In the genomic region with DNA sequence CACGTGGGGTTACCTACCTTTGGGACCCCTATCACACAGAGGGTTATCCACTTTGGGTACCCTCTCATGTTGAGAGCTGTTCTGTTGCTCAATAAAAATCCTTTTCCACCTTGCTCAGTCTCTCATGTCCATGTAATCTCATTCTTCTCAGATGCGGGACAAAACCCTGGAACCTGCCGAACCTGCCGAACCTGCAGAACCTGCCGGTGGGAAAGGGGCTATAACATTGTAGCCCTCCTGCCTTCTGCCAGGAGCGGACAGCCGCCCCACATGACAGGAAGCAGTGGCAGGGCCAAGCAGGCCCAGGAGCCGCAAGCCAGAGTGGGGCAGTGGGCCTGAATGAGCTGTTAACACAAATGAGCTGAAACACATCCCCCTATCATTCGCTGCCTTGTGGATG, we compare ENCODE assay signal across 27 cellular contexts.
"Had no signal": no experiment of that assay in that cellular context is flagged by ENCODE, and none has a peak within 500 bp of the region (broad histone marks: within the 10 kb centered on the region; RNA-seq: fewer than 3 reads in every experiment).

No MANE protein-coding gene starts in this region.

- H3K27ac ChIP-seq: dorsolateral prefrontal cortex, epithelial cell of prostate, gastrocnemius medialis, prostate gland, sigmoid colon, thoracic aorta, tibial nerve, upper lobe of right lung, uterus had no signal

- DNase-seq: dorsolateral prefrontal cortex; effector CD4-positive, alpha-beta T cell; foreskin fibroblast; gastrocnemius medialis; head of caudate nucleus; kidney; mesenchymal stem cell; mucosa of descending colon; naive B cell; right cardiac atrium; sigmoid colon; stimulated activated CD4-positive, alpha-beta T cell treated with anti-CD3 and anti-CD28 coated beads, Interleukin-2, amount 100 ng/mL, for 24 hours; stimulated activated CD4-positive, alpha-beta T cell treated with anti-CD3 and anti-CD28 coated beads, Interleukin-4, amount 100 ng/mL, for 4 hours; upper lobe of right lung; uterus had no signal

- H3K9me3 ChIP-seq: gastrocnemius medialis, prostate gland, thoracic aorta, upper lobe of right lung, uterus had no signal

- H3K27ac Mint-ChIP-seq: natural killer cell treated with Interleukin-12 subunit alpha and Interleukin-12 subunit beta and Interleukin-15 and Interleukin-18, amount 100 ng/mL, for 72 hours had no signal

- ATAC-seq: esophagus mucosa; gastrocnemius medialis; left lobe of liver; mucosa of descending colon; natural killer cell treated with Interleukin-12 subunit alpha and Interleukin-12 subunit beta and Interleukin-15 and Interleukin-18, amount 100 ng/mL, for 72 hours; right cardiac atrium; stimulated activated memory B cell treated with anti-CD40 and anti-IgM and Interleukin-4, amounts not matched to agents 10 μg/mL and 1 μg/mL and 100 μg/mL, for 72 hours; upper lobe of right lung had no signal

- H3K4me3 ChIP-seq: dorsolateral prefrontal cortex, gastrocnemius medialis, lung, mucosa of descending colon, prostate gland, sigmoid colon, thoracic aorta, tibial nerve, upper lobe of right lung, uterus had no signal

- H3K4me3 Mint-ChIP-seq: mesothelial cell of epicardium; naive B cell; natural killer cell treated with Interleukin-12 subunit alpha and Interleukin-12 subunit beta and Interleukin-15 and Interleukin-18, amount 100 ng/mL, for 72 hours; neural crest cell; stimulated activated memory B cell treated with anti-CD40 and anti-IgM and Interleukin-4, amounts not matched to agents 10 μg/mL and 1 μg/mL and 100 μg/mL, for 72 hours; stimulated activated naive CD8-positive, alpha-beta T cell treated with anti-CD3 and anti-CD28 coated beads, Interleukin-15, Interleukin-2, amounts not matched to agents 100 ng/mL and 50 ng/mL, for 24 hours had no signal

- H3K27me3 ChIP-seq: dorsolateral prefrontal cortex, gastrocnemius medialis, sigmoid colon, tibial nerve, upper lobe of right lung, uterus had no signal

- H3K27me3 Mint-ChIP-seq: naive B cell; natural killer cell treated with Interleukin-12 subunit alpha and Interleukin-12 subunit beta and Interleukin-15 and Interleukin-18, amount 100 ng/mL, for 72 hours; stimulated activated memory B cell treated with anti-CD40 and anti-IgM and Interleukin-4, amounts not matched to agents 10 μg/mL and 1 μg/mL and 100 μg/mL, for 72 hours; stimulated activated naive CD8-positive, alpha-beta T cell treated with anti-CD3 and anti-CD28 coated beads, Interleukin-15, Interleukin-2, amounts not matched to agents 100 ng/mL and 50 ng/mL, for 24 hours had no signal

- H3K36me3 ChIP-seq: prostate gland, uterus had no signal

- H3K4me1 ChIP-seq: prostate gland, sigmoid colon, tibial nerve, upper lobe of right lung, uterus had no signal
